In the genomic region with DNA sequence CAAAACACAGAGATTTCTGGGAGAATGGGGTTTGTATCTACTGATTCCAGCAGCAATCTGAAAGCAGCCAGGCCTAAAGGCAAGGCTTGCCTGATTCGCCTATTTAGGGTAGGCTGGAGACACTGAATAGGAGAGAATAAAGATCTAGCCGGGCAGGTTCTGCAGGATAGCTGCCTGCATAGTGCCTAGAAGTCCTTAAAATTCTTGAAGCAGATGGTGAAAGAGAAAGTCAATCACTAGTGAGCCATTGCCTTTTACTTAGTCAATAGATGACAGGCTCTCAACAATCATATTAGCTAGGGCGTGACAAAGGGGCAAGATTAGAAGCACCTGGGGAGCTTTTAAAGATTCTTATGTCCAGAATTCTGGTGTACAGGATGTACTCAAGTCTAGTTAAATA, we compare ENCODE assay signal across 21 cellular contexts.
"Had no signal": no experiment of that assay in that cellular context is flagged by ENCODE, and none has a peak within 500 bp of the region (broad histone marks: within the 10 kb centered on the region; RNA-seq: fewer than 3 reads in every experiment).

No MANE protein-coding gene starts in this region.

- H3K27me3 Mint-ChIP-seq: activated naive CD4-positive, alpha-beta T cell treated with anti-CD3 and anti-CD28 coated beads, Interleukin-2, amount 10 ng/mL, durations not matched to agents 7 days and 5 days; stimulated activated naive CD8-positive, alpha-beta T cell treated with anti-CD3 and anti-CD28 coated beads, Interleukin-15, Interleukin-2, amounts not matched to agents 100 ng/mL and 50 ng/mL, for 24 hours; T-cell had no signal

- DNase-seq: activated CD4-positive, alpha-beta T cell treated with anti-CD3 and anti-CD28 coated beads for 48 hours; activated CD8-positive, alpha-beta T cell treated with anti-CD3 and anti-CD28 coated beads, Interleukin-2, amount 10 ng/mL, durations not matched to agents 7 days and 5 days; activated naive CD4-positive, alpha-beta T cell treated with anti-CD3 and anti-CD28 coated beads, Interleukin-2, amount 10 ng/mL, durations not matched to agents 7 days and 5 days; adrenal gland; caudate nucleus; effector CD8-positive, alpha-beta T cell; immature natural killer cell; left colon; mesenchymal stem cell; retina; stimulated activated CD4-positive, alpha-beta T cell treated with anti-CD3 and anti-CD28 coated beads, Interleukin-4, amount 100 ng/mL, for 24 hours; T-cell; T1000 had no signal

- H3K27me3 ChIP-seq: adrenal gland, gastroesophageal sphincter had no signal

- ATAC-seq: activated CD8-positive, alpha-beta T cell treated with anti-CD3 and anti-CD28 coated beads, Interleukin-2, amount 10 ng/mL, durations not matched to agents 7 days and 5 days; gastroesophageal sphincter; left colon; T-cell had no signal

- H3K4me1 ChIP-seq: adrenal gland, gastroesophageal sphincter, parathyroid adenoma had no signal

- H3K27ac Mint-ChIP-seq: activated CD8-positive, alpha-beta T cell treated with anti-CD3 and anti-CD28 coated beads, Interleukin-2, amount 10 ng/mL, durations not matched to agents 7 days and 5 days; activated naive CD4-positive, alpha-beta T cell treated with anti-CD3 and anti-CD28 coated beads, Interleukin-2, amount 10 ng/mL, durations not matched to agents 7 days and 5 days; activated T-helper 1 cell treated with anti-CD3 and anti-CD28 coated beads, Interleukin-12 subunit alpha, Interleukin-12 subunit beta, Interleukin-2, Interleukin-4 antibody, amounts not matched to agents 30 ng/mL and 10 ng/mL and 1 ng/mL, durations not matched to agents 14 hours and 24 hours and 36 hours; immature natural killer cell; stimulated activated naive CD8-positive, alpha-beta T cell treated with anti-CD3 and anti-CD28 coated beads, Interleukin-15, Interleukin-2, amounts not matched to agents 100 ng/mL and 50 ng/mL, for 24 hours; T-cell had no signal

- FAIRE-seq: urothelium cell line had no signal

- H3K9me3 ChIP-seq: adrenal gland, gastroesophageal sphincter had no signal

- H3K36me3 ChIP-seq: adrenal gland, gastroesophageal sphincter had no signal

- H3K27ac ChIP-seq: adrenal gland, coronary artery, epithelial cell of prostate, gastroesophageal sphincter, parathyroid adenoma had no signal

- H3K4me3 Mint-ChIP-seq: activated CD8-positive, alpha-beta T cell treated with anti-CD3 and anti-CD28 coated beads, Interleukin-2, amount 10 ng/mL, durations not matched to agents 7 days and 5 days; activated naive CD4-positive, alpha-beta T cell treated with anti-CD3 and anti-CD28 coated beads, Interleukin-2, amount 10 ng/mL, durations not matched to agents 7 days and 5 days; activated T-helper 1 cell treated with anti-CD3 and anti-CD28 coated beads, Interleukin-12 subunit alpha, Interleukin-12 subunit beta, Interleukin-2, Interleukin-4 antibody, amounts not matched to agents 30 ng/mL and 10 ng/mL and 1 ng/mL, durations not matched to agents 14 hours and 24 hours and 36 hours; immature natural killer cell; neural crest cell; stimulated activated naive CD8-positive, alpha-beta T cell treated with anti-CD3 and anti-CD28 coated beads, Interleukin-15, Interleukin-2, amounts not matched to agents 100 ng/mL and 50 ng/mL, for 24 hours; T-cell had no signal

- H3K79me2 ChIP-seq: parathyroid adenoma had no signal

- H3K4me1 Mint-ChIP-seq: activated naive CD4-positive, alpha-beta T cell treated with anti-CD3 and anti-CD28 coated beads, Interleukin-2, amount 10 ng/mL, durations not matched to agents 7 days and 5 days; immature natural killer cell; neural crest cell; T-cell had no signal

- H3K4me3 ChIP-seq: adrenal gland, coronary artery, gastroesophageal sphincter had no signal

- H3K36me3 Mint-ChIP-seq: activated naive CD4-positive, alpha-beta T cell treated with anti-CD3 and anti-CD28 coated beads, Interleukin-2, amount 10 ng/mL, durations not matched to agents 7 days and 5 days; T-cell had no signal

- H2AFZ ChIP-seq: parathyroid adenoma had no signal
